In the genomic region with DNA sequence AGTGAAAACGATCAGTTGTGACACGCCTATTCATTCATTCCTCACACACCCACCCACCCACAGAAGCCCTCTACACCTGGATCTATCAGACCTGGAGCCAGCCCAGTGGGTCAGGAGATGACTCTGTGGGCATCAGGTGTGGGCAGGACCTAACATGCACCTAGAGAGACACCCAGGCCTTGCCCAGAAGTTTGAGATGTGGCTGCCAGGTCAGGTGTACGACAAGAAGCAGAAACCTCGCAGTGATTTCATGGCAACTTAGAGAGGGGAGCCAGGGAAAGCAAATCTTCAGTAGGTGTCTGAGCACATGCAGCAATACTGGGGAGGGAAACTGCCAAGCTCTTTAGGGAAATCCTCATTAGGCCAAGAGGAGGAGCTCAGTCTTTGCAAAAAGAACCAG, we compare ENCODE assay signal across 1 cellular context.
TF ChIP-seq lines count a peak whose summit lies in the region.

No MANE protein-coding gene starts in this region.

TF ChIP-seq in GM23338, 12 proteins besides CTCF, POLR2A, EP300 and RAD21 (continued from another document):
- TF ChIP-seq, protein P1, sequence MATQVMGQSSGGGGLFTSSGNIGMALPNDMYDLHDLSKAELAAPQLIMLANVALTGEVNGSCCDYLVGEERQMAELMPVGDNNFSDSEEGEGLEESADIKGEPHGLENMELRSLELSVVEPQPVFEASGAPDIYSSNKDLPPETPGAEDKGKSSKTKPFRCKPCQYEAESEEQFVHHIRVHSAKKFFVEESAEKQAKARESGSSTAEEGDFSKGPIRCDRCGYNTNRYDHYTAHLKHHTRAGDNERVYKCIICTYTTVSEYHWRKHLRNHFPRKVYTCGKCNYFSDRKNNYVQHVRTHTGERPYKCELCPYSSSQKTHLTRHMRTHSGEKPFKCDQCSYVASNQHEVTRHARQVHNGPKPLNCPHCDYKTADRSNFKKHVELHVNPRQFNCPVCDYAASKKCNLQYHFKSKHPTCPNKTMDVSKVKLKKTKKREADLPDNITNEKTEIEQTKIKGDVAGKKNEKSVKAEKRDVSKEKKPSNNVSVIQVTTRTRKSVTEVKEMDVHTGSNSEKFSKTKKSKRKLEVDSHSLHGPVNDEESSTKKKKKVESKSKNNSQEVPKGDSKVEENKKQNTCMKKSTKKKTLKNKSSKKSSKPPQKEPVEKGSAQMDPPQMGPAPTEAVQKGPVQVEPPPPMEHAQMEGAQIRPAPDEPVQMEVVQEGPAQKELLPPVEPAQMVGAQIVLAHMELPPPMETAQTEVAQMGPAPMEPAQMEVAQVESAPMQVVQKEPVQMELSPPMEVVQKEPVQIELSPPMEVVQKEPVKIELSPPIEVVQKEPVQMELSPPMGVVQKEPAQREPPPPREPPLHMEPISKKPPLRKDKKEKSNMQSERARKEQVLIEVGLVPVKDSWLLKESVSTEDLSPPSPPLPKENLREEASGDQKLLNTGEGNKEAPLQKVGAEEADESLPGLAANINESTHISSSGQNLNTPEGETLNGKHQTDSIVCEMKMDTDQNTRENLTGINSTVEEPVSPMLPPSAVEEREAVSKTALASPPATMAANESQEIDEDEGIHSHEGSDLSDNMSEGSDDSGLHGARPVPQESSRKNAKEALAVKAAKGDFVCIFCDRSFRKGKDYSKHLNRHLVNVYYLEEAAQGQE (IDR thresholded peaks at IDR 0.05; ENCODE audit: unreplicated experiment): no peak
- TF ChIP-seq, protein P2, sequence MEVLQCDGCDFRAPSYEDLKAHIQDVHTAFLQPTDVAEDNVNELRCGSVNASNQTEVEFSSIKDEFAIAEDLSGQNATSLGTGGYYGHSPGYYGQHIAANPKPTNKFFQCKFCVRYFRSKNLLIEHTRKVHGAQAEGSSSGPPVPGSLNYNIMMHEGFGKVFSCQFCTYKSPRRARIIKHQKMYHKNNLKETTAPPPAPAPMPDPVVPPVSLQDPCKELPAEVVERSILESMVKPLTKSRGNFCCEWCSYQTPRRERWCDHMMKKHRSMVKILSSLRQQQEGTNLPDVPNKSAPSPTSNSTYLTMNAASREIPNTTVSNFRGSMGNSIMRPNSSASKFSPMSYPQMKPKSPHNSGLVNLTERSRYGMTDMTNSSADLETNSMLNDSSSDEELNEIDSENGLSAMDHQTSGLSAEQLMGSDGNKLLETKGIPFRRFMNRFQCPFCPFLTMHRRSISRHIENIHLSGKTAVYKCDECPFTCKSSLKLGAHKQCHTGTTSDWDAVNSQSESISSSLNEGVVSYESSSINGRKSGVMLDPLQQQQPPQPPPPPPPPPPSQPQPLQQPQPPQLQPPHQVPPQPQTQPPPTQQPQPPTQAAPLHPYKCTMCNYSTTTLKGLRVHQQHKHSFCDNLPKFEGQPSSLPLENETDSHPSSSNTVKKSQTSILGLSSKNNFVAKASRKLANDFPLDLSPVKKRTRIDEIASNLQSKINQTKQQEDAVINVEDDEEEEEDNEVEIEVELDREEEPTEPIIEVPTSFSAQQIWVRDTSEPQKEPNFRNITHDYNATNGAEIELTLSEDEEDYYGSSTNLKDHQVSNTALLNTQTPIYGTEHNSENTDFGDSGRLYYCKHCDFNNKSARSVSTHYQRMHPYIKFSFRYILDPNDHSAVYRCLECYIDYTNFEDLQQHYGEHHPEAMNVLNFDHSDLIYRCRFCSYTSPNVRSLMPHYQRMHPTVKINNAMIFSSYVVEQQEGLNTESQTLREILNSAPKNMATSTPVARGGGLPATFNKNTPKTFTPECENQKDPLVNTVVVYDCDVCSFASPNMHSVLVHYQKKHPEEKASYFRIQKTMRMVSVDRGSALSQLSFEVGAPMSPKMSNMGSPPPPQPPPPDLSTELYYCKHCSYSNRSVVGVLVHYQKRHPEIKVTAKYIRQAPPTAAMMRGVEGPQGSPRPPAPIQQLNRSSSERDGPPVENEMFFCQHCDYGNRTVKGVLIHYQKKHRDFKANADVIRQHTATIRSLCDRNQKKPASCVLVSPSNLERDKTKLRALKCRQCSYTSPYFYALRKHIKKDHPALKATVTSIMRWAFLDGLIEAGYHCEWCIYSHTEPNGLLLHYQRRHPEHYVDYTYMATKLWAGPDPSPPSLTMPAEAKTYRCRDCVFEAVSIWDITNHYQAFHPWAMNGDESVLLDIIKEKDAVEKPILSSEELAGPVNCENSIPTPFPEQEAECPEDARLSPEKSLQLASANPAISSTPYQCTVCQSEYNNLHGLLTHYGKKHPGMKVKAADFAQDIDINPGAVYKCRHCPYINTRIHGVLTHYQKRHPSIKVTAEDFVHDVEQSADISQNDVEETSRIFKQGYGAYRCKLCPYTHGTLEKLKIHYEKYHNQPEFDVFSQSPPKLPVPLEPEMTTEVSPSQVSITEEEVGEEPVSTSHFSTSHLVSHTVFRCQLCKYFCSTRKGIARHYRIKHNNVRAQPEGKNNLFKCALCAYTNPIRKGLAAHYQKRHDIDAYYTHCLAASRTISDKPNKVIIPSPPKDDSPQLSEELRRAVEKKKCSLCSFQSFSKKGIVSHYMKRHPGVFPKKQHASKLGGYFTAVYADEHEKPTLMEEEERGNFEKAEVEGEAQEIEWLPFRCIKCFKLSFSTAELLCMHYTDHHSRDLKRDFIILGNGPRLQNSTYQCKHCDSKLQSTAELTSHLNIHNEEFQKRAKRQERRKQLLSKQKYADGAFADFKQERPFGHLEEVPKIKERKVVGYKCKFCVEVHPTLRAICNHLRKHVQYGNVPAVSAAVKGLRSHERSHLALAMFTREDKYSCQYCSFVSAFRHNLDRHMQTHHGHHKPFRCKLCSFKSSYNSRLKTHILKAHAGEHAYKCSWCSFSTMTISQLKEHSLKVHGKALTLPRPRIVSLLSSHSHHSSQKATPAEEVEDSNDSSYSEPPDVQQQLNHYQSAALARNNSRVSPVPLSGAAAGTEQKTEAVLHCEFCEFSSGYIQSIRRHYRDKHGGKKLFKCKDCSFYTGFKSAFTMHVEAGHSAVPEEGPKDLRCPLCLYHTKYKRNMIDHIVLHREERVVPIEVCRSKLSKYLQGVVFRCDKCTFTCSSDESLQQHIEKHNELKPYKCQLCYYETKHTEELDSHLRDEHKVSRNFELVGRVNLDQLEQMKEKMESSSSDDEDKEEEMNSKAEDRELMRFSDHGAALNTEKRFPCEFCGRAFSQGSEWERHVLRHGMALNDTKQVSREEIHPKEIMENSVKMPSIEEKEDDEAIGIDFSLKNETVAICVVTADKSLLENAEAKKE (CRISPR knock-in tag; IDR thresholded peaks at IDR 0.05): no peak
- TF ChIP-seq NANOG (IDR thresholded peaks at IDR 0.05; ENCODE audit: borderline replicate concordance) (no peak), POLR2AphosphoS5 (IDR thresholded peaks at IDR 0.05; ENCODE audit: low read depth) (no peak), ZNF114 (CRISPR knock-in tag; IDR thresholded peaks at IDR 0.05) (no peak)
